26 cellular contexts compared by ENCODE assay signal in the genomic region with DNA sequence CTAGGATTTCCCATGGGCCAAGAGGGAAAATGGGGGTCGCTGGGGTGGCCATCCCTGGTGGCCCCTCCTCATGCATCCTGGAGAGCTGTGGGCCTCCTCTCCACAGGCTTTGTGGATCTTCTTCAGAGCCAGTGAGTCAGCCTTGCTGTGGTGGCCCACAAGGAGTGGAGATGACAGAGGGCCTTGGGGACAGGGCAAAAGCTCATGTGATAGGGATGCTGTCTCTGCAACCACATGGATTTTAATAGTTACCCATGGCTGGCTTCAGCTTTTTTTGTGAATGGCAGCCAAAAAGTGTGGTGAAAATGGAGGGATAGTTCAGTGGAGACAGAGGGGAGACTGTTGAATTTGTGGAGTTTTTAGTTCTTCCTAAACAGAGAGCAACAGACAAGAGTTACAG.
"Had no signal": no experiment of that assay in that cellular context is flagged by ENCODE, and none has a peak within 500 bp of the region (broad histone marks: within the 10 kb centered on the region; RNA-seq: fewer than 3 reads in every experiment).

No MANE protein-coding gene starts in this region.

- H3K4me3 ChIP-seq: MG63 had no signal

- FAIRE-seq: TTC549 had no signal

- DNase-seq: activated B cell treated with CpG ODN at 0.5 μM for 24 hours; activated CD4-positive, alpha-beta T cell treated with anti-CD3 and anti-CD28 coated beads for 1 hour; activated CD4-positive, alpha-beta T cell treated with anti-CD3 and anti-CD28 coated beads, Interleukin-2, amount 10 ng/mL, durations not matched to agents 24 days and 14 days; activated CD4-positive, alpha-beta T cell treated with anti-CD3 and anti-CD28 coated beads, Interleukin-2, amount 50 U/mL, for 48 hours; activated CD8-positive, alpha-beta memory T cell treated with anti-CD3 and anti-CD28 coated beads, Interleukin-2, amount 10 ng/mL, durations not matched to agents 7 days and 5 days; activated effector memory CD4-positive, alpha-beta T cell treated with anti-CD3 and anti-CD28 coated beads, Interleukin-2, amount 50 U/mL, for 16 hours; activated naive CD4-positive, alpha-beta T cell treated with Interleukin-2 at 50 U/mL for 16 hours; activated naive CD8-positive, alpha-beta T cell treated with anti-CD3 and anti-CD28 coated beads, Interleukin-2, amount 50 U/mL, for 24 hours; activated T-cell treated with anti-CD3 and anti-CD28 coated beads, Interleukin-2, amount 50 U/mL, for 4 hours; MG63; MV-4-11; NCI-H1092 treated with DMSO at 0.1 percent for 48 hours; NCI-H1417 treated with DMSO at 0.1 percent for 48 hours; NCI-H1694; NCI-H2029; NCI-H2107; NCI-H2171 treated with DMSO at 0.1 percent for 48 hours; NCI-H226; NCI-H526 treated with DMSO at 0.1 percent for 48 hours; NCI-H82; SIG-M5; T-cell; T-helper 2 cell; T1000 had no signal

- H3K9me3 ChIP-seq: MG63 had no signal

- H3K36me3 ChIP-seq: MG63 had no signal

- ATAC-seq: activated naive CD4-positive, alpha-beta T cell treated with anti-CD3 and anti-CD28 coated beads, Interleukin-2, amount 50 U/mL, for 72 hours; activated naive CD8-positive, alpha-beta T cell treated with anti-CD3 and anti-CD28 coated beads, Interleukin-2, amount 50 U/mL, for 24 hours; activated T-cell treated with anti-CD3 and anti-CD28 coated beads, Interleukin-2, amount 50 U/mL, for 4 hours; T-cell had no signal

- H3K27me3 ChIP-seq: MG63 had no signal
